26 cellular contexts compared by ENCODE assay signal in the genomic region with DNA sequence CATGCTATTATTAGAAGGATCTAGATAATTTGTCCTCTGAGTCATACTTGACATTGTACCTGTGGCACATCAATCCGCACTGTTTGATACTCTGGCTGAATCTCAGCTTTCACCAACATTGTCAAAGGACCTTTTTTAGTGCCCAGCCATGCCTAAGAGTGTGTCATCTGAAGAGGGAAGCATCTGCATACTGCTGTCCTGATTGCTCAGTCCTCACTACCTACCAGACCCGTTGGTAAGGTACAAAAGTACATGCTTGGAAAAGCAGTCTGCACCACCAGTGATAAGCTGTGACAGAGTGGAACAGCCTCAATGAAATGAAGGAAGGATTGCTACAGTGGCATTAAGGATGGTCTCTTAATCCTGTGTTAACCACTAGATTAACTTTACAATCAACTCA. TPM values are rescaled to one million over a fixed set of nuclear protein-coding genes. Genes with fewer than 3 reads are reported as not detected.
DNase-seq lines count a peak whose midpoint lies in the region; ATAC-seq, FAIRE-seq and TF ChIP-seq lines count a peak whose summit lies in the region.
"Had no signal": no experiment of that assay in that cellular context is flagged by ENCODE, and none has a peak within 500 bp of the region (broad histone marks: within the 10 kb centered on the region; RNA-seq: fewer than 3 reads in every experiment).

No MANE protein-coding gene starts in this region.

- TF ChIP-seq EP300 in esophagus muscularis mucosa (IDR thresholded peaks at IDR 0.05) = no peak

- H3K36me3 ChIP-seq in Panc1 (ENCODE audit: control insufficient read depth, insufficient read depth, low read length) = peaks cover 35% of the 10 kb centered on the region
- peaks cover 0 to 60% (median 46%) of the 10 kb centered on the region in 4 donors for H3K36me3 ChIP-seq in esophagus muscularis mucosa
- H3K36me3 ChIP-seq in psoas muscle (ENCODE audit: insufficient read depth in 1 of 2, low read depth in 1 of 2) = peaks cover 15 to 88% of the 10 kb centered on the region in 2 donors

- H3K4me3 ChIP-seq in Panc1 (ENCODE audit: low read depth in 2 of 2, low read length in 2 of 2) (no peak overlapping the region), esophagus muscularis mucosa (no peak overlapping the region), psoas muscle (no peak overlapping the region)
- H3K4me3 ChIP-seq: lung, SJSA1 had no signal

- TF ChIP-seq POLR2A in esophagus muscularis mucosa (IDR thresholded peaks at IDR 0.05; ENCODE audit: low read depth) = no peak

- CTCF ChIA-PET in Panc1 (lab: Charles Lee) = no interaction called here

- TF ChIP-seq CTCF in Panc1 (IDR thresholded peaks at IDR 0.05) (no peak), esophagus muscularis mucosa (IDR thresholded peaks at IDR 0.05) (no peak), psoas muscle (IDR thresholded peaks at IDR 0.05) (no peak)

- DNase-seq in NCI-H82 (lab: John Stamatoyannopoulos, UW) (peak; percentile 28), NCI-H82 treated with DMSO at 0.1 percent for 48 hours (lab: John Stamatoyannopoulos, UW; ENCODE audit: unreplicated experiment) (no peak), Panc1 (ENCODE audit: low read depth, low spot score) (no peak), esophagus muscularis mucosa (ENCODE audit: extremely low spot score) (no peak), psoas muscle (no peak), frontal cortex (ENCODE audit: low spot score in 2 of 2) (no peak), DMS153 treated with DMSO at 0.1 percent for 48 hours (lab: John Stamatoyannopoulos, UW; ENCODE audit: unreplicated experiment) (no peak)
- DNase-seq in activated CD4-positive, alpha-beta T cell treated with anti-CD3 and anti-CD28 coated beads for 48 hours = no peak
- DNase-seq: activated CD8-positive, alpha-beta T cell treated with anti-CD3 and anti-CD28 coated beads, Interleukin-2, amount 10 ng/mL, durations not matched to agents 7 days and 5 days; activated naive CD4-positive, alpha-beta T cell; amniotic stem cell; cortex of kidney; KG1; MM.1S; NCI-H2029 treated with DMSO at 0.1 percent for 48 hours; NCI-H2227 treated with DMSO at 0.1 percent for 48 hours; NCI-H69; retina; stimulated activated CD4-positive, alpha-beta T cell treated with anti-CD3 and anti-CD28 coated beads, Interleukin-4, amount 100 ng/mL, for 4 hours had no signal

- in situ Hi-C loops in Panc1 (cut with HindIII; ENCODE audit: low pct_unique_long_range_greater_than_20kb, low sequenced_read_pairs) = no loop called here

- BruUV-seq in Panc1 (replicated peaks; lab: Mats Ljungman, UMichigan) = no TSS peak

- H3K4me1 ChIP-seq in Panc1 (ENCODE audit: control insufficient read depth, insufficient read depth, low read length) (no peaks in the 10 kb centered on the region), esophagus muscularis mucosa (peaks cover 23 to 99% (median 95%) of the 10 kb centered on the region in 4 donors), psoas muscle (peaks cover 25% of the 10 kb centered on the region)

- 71% methylated on average over 2 of the region's 2 CpGs for WGBS in esophagus muscularis mucosa
- 33 to 63% (median 51%) methylated on average over 2 of the region's 2 CpGs for whole genome bisulfite sequencing in psoas muscle, 3 donors

- FAIRE-seq in frontal cortex (lab: Jason Lieb, UNC) = no peak

- intact Hi-C loops in Panc1 (cut with micrococcal nuclease; ENCODE audit: unreplicated experiment) (no loop called here), esophagus muscularis mucosa (cut with DNase I) (no loop called here), psoas muscle (cut with DNase I) (no loop called here)

- ATAC-seq in Panc1 = 0 out of 2 replicates have a peak, but pooled peaks have one; percentile 18
- peak; percentile 27 to 77 (median 44) for ATAC-seq in psoas muscle
- ATAC-seq: activated CD4-positive, CD25-positive, alpha-beta regulatory T cell treated with anti-CD3 and anti-CD28 coated beads, Interleukin-2, amount 50 U/mL, for 24 hours; activated CD8-positive, alpha-beta T cell treated with anti-CD3 and anti-CD28 coated beads, Interleukin-2, amount 10 ng/mL, durations not matched to agents 7 days and 5 days; stimulated activated memory B cell treated with anti-CD40 and anti-IgM and Interleukin-4, amounts not matched to agents 10 μg/mL and 1 μg/mL and 100 μg/mL, for 72 hours had no signal

- POLR2A ChIA-PET in Panc1 (lab: Charles Lee) = interaction anchor here (0.6 kb wide), 1 partner anchor 32 kb away, joined by 4 read pairs; no protein-coding TSS in a partner anchor

- H3K27me3 ChIP-seq in Panc1 (ENCODE audit: control insufficient read depth, insufficient read depth, low read length) (no peaks in the 10 kb centered on the region), esophagus muscularis mucosa (no peaks in the 10 kb centered on the region), psoas muscle (ENCODE audit: insufficient read depth in 3 of 3, low read length in 2 of 3) (no peaks in the 10 kb centered on the region)
- H3K27me3 ChIP-seq: SJSA1 had no signal

- H3K9me3 ChIP-seq in Panc1 (ENCODE audit: control insufficient read depth, insufficient read depth, low read depth, low read length) (no peaks in the 10 kb centered on the region), esophagus muscularis mucosa (no peaks in the 10 kb centered on the region), psoas muscle (no peaks in the 10 kb centered on the region)
- H3K9me3 ChIP-seq: SJSA1 had no signal

- H3K27ac ChIP-seq in Panc1 (ENCODE audit: low read length) (no peak overlapping the region), esophagus muscularis mucosa (replicated peaks in 1 of 4) (peak overlapping the region; percentile 75 to 98 (median 78)), psoas muscle (peak overlapping the region; percentile 7)
- H3K27ac ChIP-seq: 22Rv1, C4-2B, SJSA1 had no signal

RNA-seq across cellular contexts. Expression of a gene that starts 17.1 kb away (rescaled TPM):
- total RNA-seq in Panc1 (2021; ENCODE audit: unreplicated experiment) (1.3 TPM), esophagus muscularis mucosa (100 to 1,000 TPM; 111 to 201 (median 153) TPM), psoas muscle (10 to 100 TPM; 40.4 to 82.5 (median 54.4) TPM), frontal cortex (3.7 TPM)
- polyA plus RNA-seq in Panc1 (2012; ENCODE audit: insufficient read length) = 1.2 TPM
- 10 to 100 TPM; 46.1 to 74.7 (median 49.1) TPM for polyA plus RNA-seq in psoas muscle
- total RNA-seq: activated CD8-positive, alpha-beta T cell treated with anti-CD3 and anti-CD28 coated beads, Interleukin-2, amount 10 ng/mL, durations not matched to agents 7 days and 5 days; T-helper 1 cell treated with Interleukin-12 subunit alpha and Interleukin-12 subunit beta and Interleukin-4 antibody, amounts not matched to agents 30 ng/mL and 1 ng/mL, for 36 hours had no signal

RNA-seq across cellular contexts. Expression of a gene that starts 34.5 kb away (rescaled TPM):
- 376 TPM for total RNA-seq in Panc1 (2021; ENCODE audit: unreplicated experiment)
- polyA plus RNA-seq in Panc1 (2012; ENCODE audit: insufficient read length) = 254 TPM
- total RNA-seq in esophagus muscularis mucosa = 10 to 100 TPM; 83.0 to 98.8 (median 92.2) TPM
- 10 to 100 TPM; 66.3 to 87.8 (median 85.1) TPM for total RNA-seq in psoas muscle
- polyA plus RNA-seq in psoas muscle = 10 to 100 TPM; 29.5 to 59.7 (median 46.6) TPM
- total RNA-seq in frontal cortex = 191 TPM

RNA-seq across cellular contexts. Expression of a gene that starts 35.1 kb away (rescaled TPM):
- total RNA-seq in Panc1 (2021; ENCODE audit: unreplicated experiment) (78.9 TPM), esophagus muscularis mucosa (10 to 100 TPM; 19.6 to 31.1 (median 25.8) TPM), psoas muscle (10 to 100 TPM; 25.3 to 38.5 (median 29.4) TPM), frontal cortex (22.4 TPM)
- 47.2 TPM for polyA plus RNA-seq in Panc1 (2012; ENCODE audit: insufficient read length)
- 10 to 100 TPM; 42.9 to 76.4 (median 47.6) TPM for polyA plus RNA-seq in psoas muscle
